In genomic region chr7:20783716-20784310, GRCh38 we compare ENCODE assay signal across 9 cellular contexts. TPM values are rescaled to one million over a fixed set of nuclear protein-coding genes. Genes with fewer than 3 reads are reported as not detected.
A peak's percentile ranks its signal among the peaks of the same experiment; 100 is the strongest.
DNase-seq lines count a peak whose midpoint lies in the region; ATAC-seq and TF ChIP-seq lines count a peak whose summit lies in the region.
"Had no signal": no experiment of that assay in that cellular context is flagged by ENCODE, and none has a peak within 500 bp of the region (broad histone marks: within the 10 kb centered on the region; RNA-seq: fewer than 3 reads in every experiment).

No MANE protein-coding gene starts in this region.

- H3K9ac ChIP-seq in iPS-20b (ENCODE audit: low read depth, low read length): peak overlapping the region; percentile 75; the same call in 1 of the 2 replicates

- H3K4me3 ChIP-seq in iPS-20b (ENCODE audit: low read length) (peak overlapping the region; percentile 88), testis (peak overlapping the region; percentile 39 to 56), transverse colon (peak overlapping the region in 1 of 4 donors; percentile 47)

- peak overlapping the region; percentile 32 for H3K27ac ChIP-seq in iPS-20b (ENCODE audit: low read length)
- no peak overlapping the region for H3K27ac ChIP-seq in testis
- H3K27ac ChIP-seq in transverse colon: no peak overlapping the region

- 1 to 3% methylated on average over 34 to 38 of the region's 38 CpGs for WGBS in testis, 2 donors
- 7 to 9% methylated on average over 5 to 37 of the region's 38 CpGs for WGBS in transverse colon (ENCODE audit: low coverage in 1 of 2), 2 donors

- DNase-seq in activated naive CD4-positive, alpha-beta T cell treated with anti-CD3 and anti-CD28 coated beads, Interleukin-2, amount 50 U/mL, for 16 hours: no peak
- no peak for DNase-seq in activated T-helper 1 cell treated with anti-CD3 and anti-CD28 coated beads, Interleukin-12 subunit alpha, Interleukin-12 subunit beta, Interleukin-2, Interleukin-4 antibody, amounts not matched to agents 30 ng/mL and 10 ng/mL and 1 ng/mL, durations not matched to agents 14 hours and 24 hours and 36 hours (ENCODE audit: low spot score)
- DNase-seq in testis (peak; percentile 51), inferior parietal cortex (ENCODE audit: extremely low spot score) (no peak), transverse colon (no peak)

- peak overlapping the region; percentile 76 for H3K27ac Mint-ChIP-seq in activated naive CD4-positive, alpha-beta T cell treated with anti-CD3 and anti-CD28 coated beads, Interleukin-2, amount 50 U/mL, for 24 hours
- peak overlapping the region; percentile 82 for H3K27ac Mint-ChIP-seq in activated T-helper 1 cell treated with anti-CD3 and anti-CD28 coated beads, Interleukin-12 subunit alpha, Interleukin-12 subunit beta, Interleukin-2, Interleukin-4 antibody, amounts not matched to agents 30 ng/mL and 10 ng/mL and 1 ng/mL, durations not matched to agents 14 hours and 24 hours and 36 hours

- peak overlapping the region; percentile 67 for H3K4me3 Mint-ChIP-seq in activated naive CD4-positive, alpha-beta T cell treated with anti-CD3 and anti-CD28 coated beads, Interleukin-2, amount 50 U/mL, for 24 hours
- H3K4me3 Mint-ChIP-seq in activated T-helper 1 cell treated with anti-CD3 and anti-CD28 coated beads, Interleukin-12 subunit alpha, Interleukin-12 subunit beta, Interleukin-2, Interleukin-4 antibody, amounts not matched to agents 30 ng/mL and 10 ng/mL and 1 ng/mL, durations not matched to agents 14 hours and 24 hours and 36 hours: peak overlapping the region; percentile 53

- peaks cover 74% of the 10 kb centered on the region for H3K27me3 ChIP-seq in iPS-20b (ENCODE audit: insufficient read depth, low read length)
- H3K27me3 ChIP-seq in testis: no peaks in the 10 kb centered on the region
- peaks cover 100% of the 10 kb centered on the region for H3K27me3 ChIP-seq in transverse colon

- in situ Hi-C loops in transverse colon (cut with MboI; ENCODE audit: low pct_ligation_motif_present in 1 of 4, low pct_unique_long_range_greater_than_20kb in 1 of 4, low sequenced_read_pairs in 3 of 4): loop anchor here (25.0 kb wide), 3 partner anchors 453 to 728 kb away; no protein-coding TSS in a partner anchor

- peaks cover 71% of the 10 kb centered on the region for H3K27me3 Mint-ChIP-seq in activated naive CD4-positive, alpha-beta T cell treated with anti-CD3 and anti-CD28 coated beads, Interleukin-2, amount 50 U/mL, for 24 hours
- H3K27me3 Mint-ChIP-seq in activated T-helper 1 cell treated with anti-CD3 and anti-CD28 coated beads, Interleukin-12 subunit alpha, Interleukin-12 subunit beta, Interleukin-2, Interleukin-4 antibody, amounts not matched to agents 30 ng/mL and 10 ng/mL and 1 ng/mL, durations not matched to agents 14 hours and 24 hours and 36 hours (ENCODE audit: insufficient read depth): peaks cover 77% of the 10 kb centered on the region

- H3K36me3 Mint-ChIP-seq in activated naive CD4-positive, alpha-beta T cell treated with anti-CD3 and anti-CD28 coated beads, Interleukin-2, amount 50 U/mL, for 24 hours: peaks cover 13% of the 10 kb centered on the region
- peaks cover 4% of the 10 kb centered on the region for H3K36me3 Mint-ChIP-seq in activated T-helper 1 cell treated with anti-CD3 and anti-CD28 coated beads, Interleukin-12 subunit alpha, Interleukin-12 subunit beta, Interleukin-2, Interleukin-4 antibody, amounts not matched to agents 30 ng/mL and 10 ng/mL and 1 ng/mL, durations not matched to agents 14 hours and 24 hours and 36 hours (ENCODE audit: low read depth)

- TF ChIP-seq POLR2A in testis (IDR thresholded peaks at IDR 0.05): no peak
- TF ChIP-seq POLR2A in transverse colon (IDR thresholded peaks at IDR 0.05): no peak

- H3K4me1 Mint-ChIP-seq in activated naive CD4-positive, alpha-beta T cell treated with anti-CD3 and anti-CD28 coated beads, Interleukin-2, amount 50 U/mL, for 24 hours: peaks cover 25% of the 10 kb centered on the region
- H3K4me1 Mint-ChIP-seq in activated T-helper 1 cell treated with anti-CD3 and anti-CD28 coated beads, Interleukin-12 subunit alpha, Interleukin-12 subunit beta, Interleukin-2, Interleukin-4 antibody, amounts not matched to agents 30 ng/mL and 10 ng/mL and 1 ng/mL, durations not matched to agents 14 hours and 24 hours and 36 hours (ENCODE audit: low read depth): peaks cover 21% of the 10 kb centered on the region

- H3K9me3 ChIP-seq in iPS-20b (ENCODE audit: insufficient read depth, low read depth, low read length): no peaks in the 10 kb centered on the region
- no peaks in the 10 kb centered on the region for H3K9me3 ChIP-seq in testis
- no peaks in the 10 kb centered on the region for H3K9me3 ChIP-seq in transverse colon

- no peak for TF ChIP-seq EP300 in transverse colon (IDR thresholded peaks at IDR 0.05; ENCODE audit: low read depth)

- H3K9me3 Mint-ChIP-seq in activated naive CD4-positive, alpha-beta T cell treated with anti-CD3 and anti-CD28 coated beads, Interleukin-2, amount 50 U/mL, for 24 hours: peaks cover 26% of the 10 kb centered on the region
- peaks cover 3% of the 10 kb centered on the region for H3K9me3 Mint-ChIP-seq in activated T-helper 1 cell treated with anti-CD3 and anti-CD28 coated beads, Interleukin-12 subunit alpha, Interleukin-12 subunit beta, Interleukin-2, Interleukin-4 antibody, amounts not matched to agents 30 ng/mL and 10 ng/mL and 1 ng/mL, durations not matched to agents 14 hours and 24 hours and 36 hours

- TF ChIP-seq CTCF in testis (IDR thresholded peaks at IDR 0.05) (no peak), transverse colon (IDR thresholded peaks at IDR 0.05) (no peak)

- no peak for ATAC-seq in GM19455 (IDR thresholded peaks at IDR 0.05; ENCODE audit: unreplicated experiment)

- H3K4me1 ChIP-seq in iPS-20b (ENCODE audit: insufficient read depth, low read length) (peaks cover 44% of the 10 kb centered on the region; the same call in 1 of the 2 replicates), testis (peaks cover 6% of the 10 kb centered on the region), transverse colon (peaks cover 11 to 43% (median 29%) of the 10 kb centered on the region in 4 donors)

- intact Hi-C loops in activated T-helper 1 cell treated with anti-CD3 and anti-CD28 coated beads, Interleukin-12 subunit alpha, Interleukin-12 subunit beta, Interleukin-2, Interleukin-4 antibody, amounts not matched to agents 30 ng/mL and 10 ng/mL and 1 ng/mL, durations not matched to agents 14 hours and 24 hours and 36 hours (cut with micrococcal nuclease): loop anchor here (2.0 kb wide), 1 partner anchor 13 kb away; no protein-coding TSS in a partner anchor
- intact Hi-C loops in testis (cut with DNase I; ENCODE audit: low total_unique reads): no loop called here
- intact Hi-C loops in transverse colon (cut with DNase I; ENCODE audit: low total_unique reads): no loop called here

- H3K36me3 ChIP-seq in iPS-20b (ENCODE audit: insufficient read depth, low read depth, low read length) (no peaks in the 10 kb centered on the region), testis (ENCODE audit: low read depth, missing control alignments) (no peaks in the 10 kb centered on the region), transverse colon (no peaks in the 10 kb centered on the region)

RNA-seq across cellular contexts. Expression of gene SP8, which starts 2.9 kb away (rescaled TPM):
- total RNA-seq in activated T-helper 1 cell treated with anti-CD3 and anti-CD28 coated beads, Interleukin-12 subunit alpha, Interleukin-12 subunit beta, Interleukin-2, Interleukin-4 antibody, amounts not matched to agents 30 ng/mL and 10 ng/mL and 1 ng/mL, durations not matched to agents 14 hours and 24 hours and 36 hours: not detected in 2 replicates
- 1 to 10 TPM; 2.1 to 2.2 TPM for total RNA-seq in testis
- 0.26 TPM for polyA plus RNA-seq in testis (ENCODE audit: insufficient read depth, low read depth, low replicate concordance)
- not detected for total RNA-seq in transverse colon
- total RNA-seq: T-helper 1 cell treated with Interleukin-12 subunit alpha and Interleukin-12 subunit beta and Interleukin-4 antibody, amounts not matched to agents 30 ng/mL and 1 ng/mL, for 36 hours had no signal
